In genomic region chr18:45212186-45213039, GRCh38 we compare ENCODE assay signal across 8 cellular contexts.
DNase-seq lines count a peak whose midpoint lies in the region; ATAC-seq lines count a peak whose summit lies in the region.

No MANE protein-coding gene starts in this region.

- DNase-seq in C1 segment of cervical spinal cord (lab: John Stamatoyannopoulos, UW): peak in 12 of 14 donors; percentile 1 to 62 (median 32)
- peak; percentile 77 for DNase-seq in NCI-H2227 treated with DMSO at 0.1 percent for 48 hours (lab: John Stamatoyannopoulos, UW)
- peak; percentile 2 to 40 (median 34) for DNase-seq in activated CD4-positive, CD25-positive, alpha-beta regulatory T cell (lab: John Stamatoyannopoulos, UW)
- peak; percentile 28 for DNase-seq in central memory CD4-positive, alpha-beta T cell
- DNase-seq in left kidney (ENCODE audit: low read depth, low spot score): peak; percentile 88
- peak; percentile 32 to 50 for DNase-seq in stimulated activated CD4-positive, alpha-beta T cell treated with anti-CD3 and anti-CD28 coated beads, Interleukin-4, amount 100 ng/mL, for 4 hours

- peak; percentile 98 for ATAC-seq in GM19324 (IDR thresholded peaks at IDR 0.05; ENCODE audit: low FRiP score, unreplicated experiment)
- ATAC-seq in HG03342 (IDR thresholded peaks at IDR 0.05; ENCODE audit: unreplicated experiment): peak; percentile 99

Comparison
In these comparisons a context has a peak if more than half of its experiments do, and no peak if none do; other contexts are left out.
1. Peak in every context shown above with its lines: DNase-seq and ATAC-seq.
2. DNase-seq: peak in every context shown above with its lines; median percentile 88 in left kidney; 77 in NCI-H2227 treated with DMSO at 0.1 percent for 48 hours; 41 in stimulated activated CD4-positive, alpha-beta T cell treated with anti-CD3 and anti-CD28 coated beads, Interleukin-4, amount 100 ng/mL, for 4 hours; 34 in activated CD4-positive, CD25-positive, alpha-beta regulatory T cell; 32 in C1 segment of cervical spinal cord; 28 in central memory CD4-positive, alpha-beta T cell.